ENCODE assay signal across 8 cellular contexts in genomic region chr11:116787436-116787785, GRCh38. TPM values are rescaled to one million over a fixed set of nuclear protein-coding genes. Genes with fewer than 3 reads are reported as not detected.
DNase-seq lines count a peak whose midpoint lies in the region; ATAC-seq, FAIRE-seq and TF ChIP-seq lines count a peak whose summit lies in the region.

No MANE protein-coding gene starts in this region.

- FAIRE-seq in kidney (lab: Jason Lieb, UNC), result no peak

- peaks cover 6% of the 10 kb centered on the region for H3F3A ChIP-seq in GM23248 (ENCODE audit: insufficient read depth)

- ATAC-seq in activated T-helper 17 cell treated with anti-CD3 and anti-CD28 coated beads, Interleukin-2, amount 50 U/mL, for 72 hours (replicated peaks), result no peak
- no peak for ATAC-seq in thoracic aorta (ENCODE audit: insufficient number of reproducible peaks, low FRiP score, low read depth)

- H3K27ac Mint-ChIP-seq in activated T-helper 17 cell treated with anti-CD3 and anti-CD28 coated beads, Interleukin-2, amount 50 U/mL, for 72 hours, result peak overlapping the region; percentile 95

- H4K20me1 ChIP-seq in GM23248 (ENCODE audit: insufficient read depth), result no peaks in the 10 kb centered on the region

- H3K27me3 ChIP-seq in GM23248 (replicated peaks; ENCODE audit: insufficient read depth) (no peaks in the 10 kb centered on the region), thoracic aorta (replicated peaks; ENCODE audit: insufficient read depth) (no peaks in the 10 kb centered on the region)

- peak overlapping the region; percentile 96 for H3K4me2 ChIP-seq in GM23248 (ENCODE audit: unreplicated experiment)

- H3K36me3 Mint-ChIP-seq in activated T-helper 17 cell treated with anti-CD3 and anti-CD28 coated beads, Interleukin-2, amount 50 U/mL, for 72 hours (ENCODE audit: low read depth), result peaks cover 55% of the 10 kb centered on the region

- 1 to 3% methylated on average over 15 of the region's 15 CpGs for WGBS in GM23248 (ENCODE audit: low coverage in 1 of 2, low lambda C conversion rate in 2 of 2, missing lambda C conversion rate in 2 of 2), 2 experiments

- DNase-seq in GM23248 (peak; percentile 71), kidney (no peak), thoracic aorta (ENCODE audit: low spot score) (no peak), NCI-H345 treated with DMSO at 0.1 percent for 48 hours (lab: John Stamatoyannopoulos, UW; ENCODE audit: unreplicated experiment) (no peak), activated gamma-delta T cell (lab: John Stamatoyannopoulos, UW) (no peak), retina (no peak)

- H3K4me3 Mint-ChIP-seq in activated T-helper 17 cell treated with anti-CD3 and anti-CD28 coated beads, Interleukin-2, amount 50 U/mL, for 72 hours, result peak overlapping the region; percentile 99

- peak overlapping the region; percentile 95 for H2AFZ ChIP-seq in GM23248

- TF ChIP-seq CTCF in 22Rv1 (IDR thresholded peaks at IDR 0.05) (no peak), kidney (IDR thresholded peaks at IDR 0.05; ENCODE audit: borderline replicate concordance, extremely low read depth, insufficient read depth) (no peak), thoracic aorta (IDR thresholded peaks at IDR 0.05) (no peak)

- H3K27ac ChIP-seq in 22Rv1, result peak overlapping the region; percentile 59
- H3K27ac ChIP-seq in GM23248, result peak overlapping the region; percentile 82
- H3K27ac ChIP-seq in kidney (ENCODE audit: low read depth in 2 of 2, low read length in 2 of 2), result peak overlapping the region; percentile 28 to 64
- peak overlapping the region; percentile 77 to 86 for H3K27ac ChIP-seq in thoracic aorta

- in situ Hi-C loops in GM23248 (cut with MboI), result loop anchor here (10.0 kb wide), 1 partner anchor 317 kb away; no protein-coding TSS in a partner anchor

- H3K4me1 Mint-ChIP-seq in activated T-helper 17 cell treated with anti-CD3 and anti-CD28 coated beads, Interleukin-2, amount 50 U/mL, for 72 hours, result peaks cover 38% of the 10 kb centered on the region

- peaks cover 33% of the 10 kb centered on the region for H3K79me2 ChIP-seq in GM23248 (ENCODE audit: insufficient read depth)

- intact Hi-C loops in kidney (cut with DNase I), result no loop called here

- H3K9me2 ChIP-seq in GM23248 (ENCODE audit: insufficient read depth), result no peaks in the 10 kb centered on the region

- no peaks in the 10 kb centered on the region for H3K9me3 Mint-ChIP-seq in activated T-helper 17 cell treated with anti-CD3 and anti-CD28 coated beads, Interleukin-2, amount 50 U/mL, for 72 hours

- H3K9ac ChIP-seq in GM23248 (peak overlapping the region; percentile 95), kidney (ENCODE audit: low read length in 2 of 2) (peak overlapping the region; percentile 59 to 83)

- H3K9me3 ChIP-seq in GM23248 (ENCODE audit: low read depth) (no peaks in the 10 kb centered on the region), kidney (ENCODE audit: control insufficient read depth in 1 of 2, low read length in 2 of 2) (no peaks in the 10 kb centered on the region), thoracic aorta (no peaks in the 10 kb centered on the region)

- H3K4me1 ChIP-seq in GM23248 (ENCODE audit: insufficient read depth), result peaks cover 22% of the 10 kb centered on the region
- peaks cover 16 to 17% of the 10 kb centered on the region in 2 donors for H3K4me1 ChIP-seq in kidney (ENCODE audit: control insufficient read depth in 1 of 2, insufficient read depth in 1 of 2, low read depth in 1 of 2, low read length in 2 of 2)
- H3K4me1 ChIP-seq in thoracic aorta (ENCODE audit: control insufficient read depth in 1 of 2, low read depth in 2 of 2), result peaks cover 12 to 26% of the 10 kb centered on the region in 2 donors

- H3K4me3 ChIP-seq in GM23248 (peak overlapping the region; percentile 97), kidney (ENCODE audit: low read length in 2 of 2) (peak overlapping the region; percentile 88 to 94), thoracic aorta (peak overlapping the region; percentile 99)

- peaks cover 36% of the 10 kb centered on the region for H3K36me3 ChIP-seq in GM23248 (ENCODE audit: low read depth)
- peaks cover 27 to 33% of the 10 kb centered on the region in 2 donors for H3K36me3 ChIP-seq in kidney (ENCODE audit: control insufficient read depth in 1 of 2, insufficient read depth in 2 of 2, low read length in 2 of 2)
- H3K36me3 ChIP-seq in thoracic aorta, result peaks cover 35% of the 10 kb centered on the region

- H3K27me3 Mint-ChIP-seq in activated T-helper 17 cell treated with anti-CD3 and anti-CD28 coated beads, Interleukin-2, amount 50 U/mL, for 72 hours, result no peaks in the 10 kb centered on the region

RNA-seq across cellular contexts. Expression of gene ZPR1, which starts 0.4 kb away (rescaled TPM):
- total RNA-seq in GM23248 (2014; rRNA removed; shearing (Covaris generic)), result 30.8 and 34.9 TPM in 2 replicates
- polyA plus RNA-seq in GM23248 (2016; fragmentation: Nextera tagmentation; extraction: Ambion mirVana) (71.3 and 76.8 TPM in 2 replicates), kidney (ENCODE audit: insufficient read depth, low read depth, low replicate concordance) (30.0 TPM)
- total RNA-seq in activated T-helper 17 cell treated with anti-CD3 and anti-CD28 coated beads, Interleukin-2, amount 50 U/mL, for 72 hours, result 10 to 100 TPM; 66.4 to 98.1 TPM
- total RNA-seq in kidney (40.2 TPM), thoracic aorta (10 to 100 TPM; 30.7 to 36.2 TPM)

RNA-seq across cellular contexts. Expression of gene APOA5, which starts 4.3 kb away (rescaled TPM):
- not detected in 2 replicates for total RNA-seq in GM23248 (2014; rRNA removed; shearing (Covaris generic))
- not detected in 2 replicates for polyA plus RNA-seq in GM23248 (2016; fragmentation: Nextera tagmentation; extraction: Ambion mirVana)
- total RNA-seq in activated T-helper 17 cell treated with anti-CD3 and anti-CD28 coated beads, Interleukin-2, amount 50 U/mL, for 72 hours, result not detected
- not detected for total RNA-seq in kidney
- polyA plus RNA-seq in kidney (ENCODE audit: insufficient read depth, low read depth, low replicate concordance), result not detected
- not detected for total RNA-seq in thoracic aorta

RNA-seq across cellular contexts. Expression of gene BUD13, which starts 14.6 kb away (rescaled TPM):
- total RNA-seq in GM23248 (2014; rRNA removed; shearing (Covaris generic)), result 8.2 and 12.3 TPM in 2 replicates
- polyA plus RNA-seq in GM23248 (2016; fragmentation: Nextera tagmentation; extraction: Ambion mirVana), result 6.3 and 7.7 TPM in 2 replicates
- 10 to 100 TPM; 22.0 to 28.7 TPM for total RNA-seq in activated T-helper 17 cell treated with anti-CD3 and anti-CD28 coated beads, Interleukin-2, amount 50 U/mL, for 72 hours
- 14.1 TPM for total RNA-seq in kidney
- polyA plus RNA-seq in kidney (ENCODE audit: insufficient read depth, low read depth, low replicate concordance), result 11.7 TPM
- total RNA-seq in thoracic aorta, result 10 to 100 TPM in 1 of 2 donors, 1 to 10 TPM in 1; 5.8 to 12.5 TPM

RNA-seq across cellular contexts. Expression of gene APOA4, which starts 35.7 kb away (rescaled TPM):
- total RNA-seq in GM23248 (2014; rRNA removed; shearing (Covaris generic)), result not detected in 2 replicates
- polyA plus RNA-seq in GM23248 (2016; fragmentation: Nextera tagmentation; extraction: Ambion mirVana) (not detected in 2 replicates), kidney (ENCODE audit: insufficient read depth, low read depth, low replicate concordance) (0.80 TPM)
- not detected for total RNA-seq in activated T-helper 17 cell treated with anti-CD3 and anti-CD28 coated beads, Interleukin-2, amount 50 U/mL, for 72 hours
- total RNA-seq in kidney (not detected), thoracic aorta (under 1 TPM in 1 of 2 donors, not detected in 1; 0.99 TPM)

RNA-seq across cellular contexts. Expression of gene APOC3, which starts 42.3 kb away (rescaled TPM):
- total RNA-seq in GM23248 (2014; rRNA removed; shearing (Covaris generic)), result not detected in 2 replicates
- not detected in 2 replicates for polyA plus RNA-seq in GM23248 (2016; fragmentation: Nextera tagmentation; extraction: Ambion mirVana)
- total RNA-seq in activated T-helper 17 cell treated with anti-CD3 and anti-CD28 coated beads, Interleukin-2, amount 50 U/mL, for 72 hours, result not detected
- not detected for total RNA-seq in kidney
- 35.6 TPM for polyA plus RNA-seq in kidney (ENCODE audit: insufficient read depth, low read depth, low replicate concordance)
- total RNA-seq in thoracic aorta, result not detected
